Comparison of ENCODE assay signal across 8 cellular contexts in the genomic region with DNA sequence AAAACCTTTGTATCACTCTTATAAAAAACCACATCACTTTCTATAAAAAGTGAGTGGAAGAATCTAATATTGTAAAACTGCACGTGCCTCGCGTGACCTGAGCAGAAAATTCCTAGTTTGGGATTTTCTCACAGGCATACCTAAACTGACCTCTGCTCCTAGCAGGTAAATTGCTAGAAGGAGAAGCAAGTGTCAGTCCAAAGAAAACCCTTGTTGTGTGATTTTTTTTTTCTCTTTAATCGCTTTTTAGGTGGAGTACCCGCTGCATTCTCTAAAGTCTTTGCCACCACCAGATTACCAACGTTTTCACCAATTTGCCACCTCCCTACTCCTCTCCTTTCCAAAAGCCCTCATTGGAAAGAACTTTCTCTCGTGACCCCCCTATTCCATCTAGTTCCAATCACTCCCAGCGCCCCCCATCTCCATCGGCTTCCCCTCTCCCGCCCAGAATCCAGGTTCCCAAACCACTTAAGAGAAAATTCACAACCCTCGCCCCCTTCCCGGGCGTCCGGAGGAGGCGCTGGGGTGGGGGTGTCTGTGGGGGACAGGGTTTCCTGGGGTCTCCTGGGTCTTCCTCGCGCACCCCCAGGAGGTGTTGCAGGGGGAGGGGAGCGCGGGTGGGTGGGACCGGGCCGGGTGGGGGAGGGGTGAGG. TPM values are rescaled to one million over a fixed set of nuclear protein-coding genes. Genes with fewer than 3 reads are reported as not detected.
A peak's percentile ranks its signal among the peaks of the same experiment; 100 is the strongest.
DNase-seq lines count a peak whose midpoint lies in the region; ATAC-seq, FAIRE-seq and TF ChIP-seq lines count a peak whose summit lies in the region.

No MANE protein-coding gene starts in this region.

- peaks cover 37% of the 10 kb centered on the region for H3K4me1 ChIP-seq in HepG2 (ENCODE audit: insufficient read depth, low read length)
- H3K4me1 ChIP-seq in transverse colon = peaks cover 17 to 48% (median 29%) of the 10 kb centered on the region in 4 donors

- H3K79me2 ChIP-seq in HepG2 (ENCODE audit: insufficient read depth, low read length) = peaks cover 6% of the 10 kb centered on the region

- peaks cover 7% of the 10 kb centered on the region for H3K27me3 Mint-ChIP-seq in activated naive CD4-positive, alpha-beta T cell treated with anti-CD3 and anti-CD28 coated beads for 36 hours (ENCODE audit: low read depth)
- peaks cover 34% of the 10 kb centered on the region for H3K27me3 Mint-ChIP-seq in activated naive CD8-positive, alpha-beta T cell treated with anti-CD3 and anti-CD28 coated beads, Interleukin-2, amount 10 ng/mL, durations not matched to agents 7 days and 5 days

- H3K9me3 Mint-ChIP-seq in activated naive CD4-positive, alpha-beta T cell treated with anti-CD3 and anti-CD28 coated beads for 36 hours = no peaks in the 10 kb centered on the region
- H3K9me3 Mint-ChIP-seq in activated naive CD8-positive, alpha-beta T cell treated with anti-CD3 and anti-CD28 coated beads, Interleukin-2, amount 10 ng/mL, durations not matched to agents 7 days and 5 days = no peaks in the 10 kb centered on the region

- POLR2A ChIA-PET in activated naive CD8-positive, alpha-beta T cell treated with anti-CD3 and anti-CD28 coated beads, Interleukin-2, amount 10 ng/mL, durations not matched to agents 7 days and 5 days (lab: Charles Lee) = no interaction called here
- POLR2A ChIA-PET in HepG2 (lab: Yijun Ruan, JAX) = no interaction called here

- H3K4me2 ChIP-seq in HepG2 (ENCODE audit: low read depth, low read length) = peak overlapping the region; percentile 81

- 1% methylated on average over 19 of the region's 21 CpGs for WGBS in HepG2 (ENCODE audit: low lambda C conversion rate)
- 16 to 20% methylated on average over 7 to 19 of the region's 21 CpGs for WGBS in transverse colon (ENCODE audit: low coverage in 1 of 2), 2 donors

- TF ChIP-seq POLR2A in HepG2 (IDR thresholded peaks at IDR 0.05; ENCODE audit: insufficient read depth in 1 of 2, low read depth in 2 of 2, low read length in 2 of 2) = no peak
- no peak for TF ChIP-seq POLR2A in transverse colon (IDR thresholded peaks at IDR 0.05)

- no peak for TF ChIP-seq RAD21 in HepG2 (CRISPR knock-in tag; IDR thresholded peaks at IDR 0.05)

- no peak overlapping the region for H3K27ac ChIP-seq in HepG2 (ENCODE audit: extremely low read length, insufficient read depth, low read length)
- peak overlapping the region; percentile 86 to 95 (median 88) for H3K27ac ChIP-seq in transverse colon

- peak overlapping the region; percentile 72 for H3K9ac ChIP-seq in HepG2 (ENCODE audit: insufficient read depth, low read depth, low read length)

- peak overlapping the region; percentile 89 for H3K27ac Mint-ChIP-seq in activated naive CD4-positive, alpha-beta T cell treated with anti-CD3 and anti-CD28 coated beads for 36 hours
- H3K27ac Mint-ChIP-seq in activated naive CD8-positive, alpha-beta T cell treated with anti-CD3 and anti-CD28 coated beads, Interleukin-2, amount 10 ng/mL, durations not matched to agents 7 days and 5 days = peak overlapping the region; percentile 96

- TF ChIP-seq EP300 in HepG2 (IDR thresholded peaks at IDR 0.05; ENCODE audit: low read depth in 2 of 2, low read length in 2 of 2) (no peak), HepG2 (CRISPR knock-in tag; IDR thresholded peaks at IDR 0.05; ENCODE audit: borderline replicate concordance) (no peak), transverse colon (IDR thresholded peaks at IDR 0.05; ENCODE audit: low read depth) (no peak)

- H3K4me3 Mint-ChIP-seq in activated naive CD4-positive, alpha-beta T cell treated with anti-CD3 and anti-CD28 coated beads for 36 hours = peak overlapping the region; percentile 91
- H3K4me3 Mint-ChIP-seq in activated naive CD8-positive, alpha-beta T cell treated with anti-CD3 and anti-CD28 coated beads, Interleukin-2, amount 10 ng/mL, durations not matched to agents 7 days and 5 days = peak overlapping the region; percentile 96

- TF ChIP-seq CTCF in HepG2 (CRISPR knock-in tag; IDR thresholded peaks at IDR 0.05) (no peak), transverse colon (IDR thresholded peaks at IDR 0.05) (no peak)

- peaks cover 0 to 11% of the 10 kb centered on the region in 2 experiments; a peak in 1 of 5 replicates for H3K27me3 ChIP-seq in HepG2 (ENCODE audit: control insufficient read depth in 1 of 2, insufficient read depth in 2 of 2, low read length in 2 of 2)
- H3K27me3 ChIP-seq in transverse colon = no peaks in the 10 kb centered on the region

- peak overlapping the region; percentile 79 to 83 (median 80) for H3K4me3 ChIP-seq in HepG2 (replicated peaks in 1 of 3; ENCODE audit: insufficient read depth in 1 of 3, low read depth in 2 of 3, low read length in 3 of 3)
- H3K4me3 ChIP-seq in transverse colon = peak overlapping the region; percentile 89 to 98 (median 97)

- CTCF ChIA-PET in activated naive CD4-positive, alpha-beta T cell treated with anti-CD3 and anti-CD28 coated beads for 36 hours (lab: Charles Lee) = no interaction called here
- CTCF ChIA-PET in HepG2 (lab: Yijun Ruan, JAX; ENCODE audit: low intra/inter-chr PET ratio, low total read pairs) = no interaction called here

- FAIRE-seq in HepG2 (lab: Jason Lieb, UNC) = no peak

- BruUV-seq in HepG2 (replicated peaks; lab: Mats Ljungman, UMichigan) = no TSS peak

- H2AFZ ChIP-seq in HepG2 (ENCODE audit: low read length) = peak overlapping the region; percentile 56

- peaks cover 3% of the 10 kb centered on the region for H3K36me3 Mint-ChIP-seq in activated naive CD4-positive, alpha-beta T cell treated with anti-CD3 and anti-CD28 coated beads for 36 hours (ENCODE audit: low read depth)
- H3K36me3 Mint-ChIP-seq in activated naive CD8-positive, alpha-beta T cell treated with anti-CD3 and anti-CD28 coated beads, Interleukin-2, amount 10 ng/mL, durations not matched to agents 7 days and 5 days = peaks cover 17% of the 10 kb centered on the region

- no peak for ATAC-seq in activated naive CD8-positive, alpha-beta T cell treated with anti-CD3 and anti-CD28 coated beads, Interleukin-2, amount 10 ng/mL, durations not matched to agents 7 days and 5 days (ENCODE audit: low read depth)
- ATAC-seq in HepG2 (peak; percentile 16), GM19351 (IDR thresholded peaks at IDR 0.05; ENCODE audit: unreplicated experiment) (no peak), HG02571 (IDR thresholded peaks at IDR 0.05; ENCODE audit: unreplicated experiment) (no peak)

- no peaks in the 10 kb centered on the region for H3K36me3 ChIP-seq in HepG2 (replicated peaks in 1 of 2; ENCODE audit: control insufficient read depth in 1 of 2, insufficient read depth in 2 of 2, low read length in 2 of 2)
- no peaks in the 10 kb centered on the region for H3K36me3 ChIP-seq in transverse colon

- no peak for DNase-seq in activated naive CD4-positive, alpha-beta T cell treated with anti-CD3 and anti-CD28 coated beads for 36 hours
- no peak for DNase-seq in activated naive CD4-positive, alpha-beta T cell treated with Interleukin-2 at 50 U/mL for 16 hours
- DNase-seq in activated naive CD8-positive, alpha-beta T cell treated with anti-CD3 and anti-CD28 coated beads, Interleukin-2, amount 10 ng/mL, durations not matched to agents 7 days and 5 days = no peak
- peak; percentile 9 for DNase-seq in HepG2 (ENCODE audit: low spot score)
- no peak for DNase-seq in transverse colon
- no peak for DNase-seq in SKM-1 (lab: John Stamatoyannopoulos, UW; ENCODE audit: unreplicated experiment)

- no peaks in the 10 kb centered on the region for H4K20me1 ChIP-seq in HepG2 (ENCODE audit: insufficient read depth, low read length)

- intact Hi-C loops in activated naive CD4-positive, alpha-beta T cell treated with anti-CD3 and anti-CD28 coated beads for 36 hours (cut with micrococcal nuclease) = loop anchor here (1.0 to 10.0 kb wide), 4 partner anchors 8 to 879 kb away; partner anchors contain the start of gene UBE2E2
- intact Hi-C loops in HepG2 (cut with micrococcal nuclease; ENCODE audit: unreplicated experiment) (no loop called here), transverse colon (cut with DNase I; ENCODE audit: low total_unique reads) (no loop called here)

- in situ Hi-C loops in HepG2 (cut with HindIII; ENCODE audit: extremely low pct_ligation_motif_present, low pct_unique_long_range_greater_than_20kb) (no loop called here), transverse colon (cut with MboI; ENCODE audit: low pct_ligation_motif_present in 1 of 4, low pct_unique_long_range_greater_than_20kb in 1 of 4, low sequenced_read_pairs in 3 of 4) (no loop called here)

- H3K4me1 Mint-ChIP-seq in activated naive CD4-positive, alpha-beta T cell treated with anti-CD3 and anti-CD28 coated beads for 36 hours (ENCODE audit: low read depth) = peaks cover 35% of the 10 kb centered on the region
- H3K4me1 Mint-ChIP-seq in activated naive CD8-positive, alpha-beta T cell treated with anti-CD3 and anti-CD28 coated beads, Interleukin-2, amount 10 ng/mL, durations not matched to agents 7 days and 5 days = peaks cover 31% of the 10 kb centered on the region

- no peaks in the 10 kb centered on the region for H3K9me3 ChIP-seq in HepG2 (ENCODE audit: low read length)
- no peaks in the 10 kb centered on the region for H3K9me3 ChIP-seq in transverse colon

RNA-seq across cellular contexts. Expression of gene UBE2E1, which starts 0.4 kb away (rescaled TPM):
- total RNA-seq in activated naive CD4-positive, alpha-beta T cell treated with anti-CD3 and anti-CD28 coated beads for 36 hours = 10 to 100 TPM; 66.0 to 66.6 TPM
- 10 to 100 TPM; 61.7 to 67.9 TPM for total RNA-seq in activated naive CD8-positive, alpha-beta T cell treated with anti-CD3 and anti-CD28 coated beads, Interleukin-2, amount 10 ng/mL, durations not matched to agents 7 days and 5 days
- 61.8 and 82.6 TPM in 2 replicates for total RNA-seq in HepG2 (2016; rRNA removed; fragmentation: Illumina TruSeq; extraction: Trizol)
- total RNA-seq in HepG2 (2016; cell fraction: cytosol; rRNA removed; fragmentation: Illumina TruSeq; extraction: Trizol; ENCODE audit: low read depth) = 27.8 and 29.8 TPM in 2 replicates
- total RNA-seq in HepG2 (2016; cell fraction: insoluble cytoplasmic fraction; rRNA removed; fragmentation: Illumina TruSeq; extraction: Trizol) = 56.6 and 91.5 TPM in 2 replicates
- total RNA-seq in HepG2 (2016; cell fraction: membrane; rRNA removed; fragmentation: Illumina TruSeq; extraction: Trizol) = 51.7 and 51.8 TPM in 2 replicates
- 40.2 and 43.9 TPM in 2 replicates for total RNA-seq in HepG2 (2016; cell fraction: nucleus; rRNA removed; fragmentation: Illumina TruSeq; extraction: Trizol)
- polyA plus RNA-seq in HepG2 (2011; rRNA removed) = 55.4 and 56.2 TPM in 2 replicates
- 25.3 and 41.0 TPM in 2 replicates for polyA plus RNA-seq in HepG2 (2011; cell fraction: cytosol; rRNA removed)
- polyA plus RNA-seq in HepG2 (2011; cell fraction: nucleus; rRNA removed) = 24.4 and 30.9 TPM in 2 replicates
- polyA plus RNA-seq in HepG2 (2012) = 65.9 and 73.0 TPM in 2 replicates
- 40.2 and 48.2 TPM in 2 replicates for polyA plus RNA-seq in HepG2 (2016; cell fraction: cytosol; fragmentation: Illumina TruSeq; extraction: Trizol; ENCODE audit: low read depth)
- polyA plus RNA-seq in HepG2 (2016; cell fraction: insoluble cytoplasmic fraction; fragmentation: Illumina TruSeq; extraction: Trizol; ENCODE audit: low read depth) = 112 and 129 TPM in 2 replicates
- polyA plus RNA-seq in HepG2 (2016; cell fraction: membrane; fragmentation: Illumina TruSeq; extraction: Trizol; ENCODE audit: low read depth) = 57.7 and 60.5 TPM in 2 replicates
- polyA plus RNA-seq in HepG2 (2016; cell fraction: nucleus; fragmentation: Illumina TruSeq; extraction: Trizol; ENCODE audit: insufficient read depth, low read depth) = 73.6 and 78.6 TPM in 2 replicates
- 26.6 and 37.3 TPM in 2 replicates for polyA minus RNA-seq in HepG2 (2011; rRNA and poly(A)+ RNA removed; ENCODE audit: low replicate concordance)
- polyA minus RNA-seq in HepG2 (2011; cell fraction: cytosol; rRNA and poly(A)+ RNA removed) = 24.6 and 36.0 TPM in 2 replicates
- 47.8 and 70.1 TPM in 2 replicates for polyA minus RNA-seq in HepG2 (2011; cell fraction: nucleus; rRNA and poly(A)+ RNA removed)
- 100 to 1,000 TPM in 1 of 4 donors, 10 to 100 TPM in 3; 62.0 to 109 (median 76.9) TPM for total RNA-seq in transverse colon
